Comparison of ENCODE assay signal across 15 cellular contexts in the genomic region with DNA sequence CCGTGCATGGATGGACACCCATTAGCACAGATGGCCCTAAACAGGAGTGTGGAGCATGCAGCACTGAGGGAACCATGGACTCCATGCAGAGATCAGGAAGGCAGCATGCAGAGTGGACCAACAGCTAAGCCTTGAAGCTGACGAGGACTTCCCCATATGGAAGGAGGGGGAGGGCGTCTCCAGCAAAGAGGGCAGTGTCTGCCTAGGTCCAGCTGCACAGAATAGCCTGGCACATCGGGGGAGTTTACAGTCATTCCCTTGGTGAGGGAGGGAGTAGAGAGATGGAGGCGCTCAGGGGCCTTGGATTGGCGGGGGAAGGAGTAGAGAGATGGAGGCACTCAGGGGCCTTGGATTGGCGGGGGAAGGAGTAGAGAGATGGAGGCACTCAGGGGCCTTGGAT.
"Had no signal": no experiment of that assay in that cellular context is flagged by ENCODE, and none has a peak within 500 bp of the region (broad histone marks: within the 10 kb centered on the region; RNA-seq: fewer than 3 reads in every experiment).

No MANE protein-coding gene starts in this region.

- H3K4me1 Mint-ChIP-seq: activated B cell treated with CpG ODN at 0.5 μM for 24 hours; activated CD4-positive, alpha-beta T cell treated with anti-CD3 and anti-CD28 coated beads, Interleukin-2, amount 10 ng/mL, durations not matched to agents 24 days and 14 days; activated naive CD8-positive, alpha-beta T cell treated with anti-CD3 and anti-CD28 coated beads for 36 hours; nephron had no signal

- H3K27ac Mint-ChIP-seq: activated B cell treated with CpG ODN at 0.5 μM for 24 hours; activated CD4-positive, alpha-beta T cell treated with anti-CD3 and anti-CD28 coated beads, Interleukin-2, amount 10 ng/mL, durations not matched to agents 24 days and 14 days; activated naive CD8-positive, alpha-beta T cell treated with anti-CD3 and anti-CD28 coated beads for 36 hours; activated T-cell treated with anti-CD3 and anti-CD28 coated beads, Interleukin-2, amount 50 U/mL, for 72 hours; nephron; stimulated activated naive CD8-positive, alpha-beta T cell treated with anti-CD3 and anti-CD28 coated beads, Interleukin-15, Interleukin-2, amounts not matched to agents 100 ng/mL and 50 ng/mL, for 24 hours had no signal

- H3K27me3 Mint-ChIP-seq: activated B cell treated with CpG ODN at 0.5 μM for 24 hours; activated CD4-positive, alpha-beta T cell treated with anti-CD3 and anti-CD28 coated beads, Interleukin-2, amount 10 ng/mL, durations not matched to agents 24 days and 14 days; activated naive CD8-positive, alpha-beta T cell treated with anti-CD3 and anti-CD28 coated beads for 36 hours; stimulated activated naive CD8-positive, alpha-beta T cell treated with anti-CD3 and anti-CD28 coated beads, Interleukin-15, Interleukin-2, amounts not matched to agents 100 ng/mL and 50 ng/mL, for 24 hours had no signal

- H3K27ac ChIP-seq: hepatocyte, spleen, thoracic aorta had no signal

- H3K4me1 ChIP-seq: spleen had no signal

- H3K4me3 Mint-ChIP-seq: activated B cell treated with CpG ODN at 0.5 μM for 24 hours; activated CD4-positive, alpha-beta T cell treated with anti-CD3 and anti-CD28 coated beads, Interleukin-2, amount 10 ng/mL, durations not matched to agents 24 days and 14 days; activated naive CD8-positive, alpha-beta T cell treated with anti-CD3 and anti-CD28 coated beads for 36 hours; activated T-cell treated with anti-CD3 and anti-CD28 coated beads, Interleukin-2, amount 50 U/mL, for 72 hours; nephron; stimulated activated naive CD8-positive, alpha-beta T cell treated with anti-CD3 and anti-CD28 coated beads, Interleukin-15, Interleukin-2, amounts not matched to agents 100 ng/mL and 50 ng/mL, for 24 hours had no signal

- H3K9me3 Mint-ChIP-seq: activated B cell treated with CpG ODN at 0.5 μM for 24 hours; activated CD4-positive, alpha-beta T cell treated with anti-CD3 and anti-CD28 coated beads, Interleukin-2, amount 10 ng/mL, durations not matched to agents 24 days and 14 days; activated naive CD8-positive, alpha-beta T cell treated with anti-CD3 and anti-CD28 coated beads for 36 hours; activated T-cell treated with anti-CD3 and anti-CD28 coated beads, Interleukin-2, amount 50 U/mL, for 72 hours; nephron; stimulated activated naive CD8-positive, alpha-beta T cell treated with anti-CD3 and anti-CD28 coated beads, Interleukin-15, Interleukin-2, amounts not matched to agents 100 ng/mL and 50 ng/mL, for 24 hours had no signal

- H3K4me3 ChIP-seq: hepatocyte, spleen, thoracic aorta had no signal

- DNase-seq: activated B cell treated with CpG ODN at 0.5 μM for 24 hours; activated CD4-positive, alpha-beta T cell treated with anti-CD3 and anti-CD28 coated beads, Interleukin-2, amount 10 ng/mL, durations not matched to agents 24 days and 14 days; activated CD8-positive, alpha-beta memory T cell treated with anti-CD3 and anti-CD28 coated beads, Interleukin-2, amount 50 U/mL, for 48 hours; activated gamma-delta T cell; activated naive CD8-positive, alpha-beta T cell treated with anti-CD3 and anti-CD28 coated beads for 36 hours; activated T-cell treated with anti-CD3 and anti-CD28 coated beads, Interleukin-2, amount 50 U/mL, for 72 hours; dermis blood vessel endothelial cell; erythroblast; left ventricle myocardium superior; mesenchymal stem cell; spleen had no signal

- H3K27me3 ChIP-seq: hepatocyte, spleen had no signal

- H3K9me3 ChIP-seq: spleen, thoracic aorta had no signal
